1 cellular context compared by ENCODE assay signal in genomic region chr9:70413798-70414775, GRCh38.
TF ChIP-seq lines count a peak whose summit lies in the region.

Gene KLF9 (minus strand): TSS chr9:70414657. CDS start chr9:70413363, 1,294 bp downstream.

TF ChIP-seq in K562, 482 proteins besides CTCF, POLR2A, EP300 and RAD21 (continued from another document and continues in another):
- TF ChIP-seq ZBTB5 (IDR thresholded peaks at IDR 0.05) (no peak), ZNF717 (CRISPR knock-in tag; IDR thresholded peaks at IDR 0.05) (no peak), ZEB2 (IDR thresholded peaks at IDR 0.05) (no peak), U2AF1 (optimal IDR thresholded peaks at IDR 0.05; ENCODE audit: low read depth, low read length) (no peak), MAX (CRISPR knock-in tag; IDR thresholded peaks at IDR 0.05) (peak; percentile 98), EZH2 (IDR thresholded peaks at IDR 0.05; ENCODE audit: borderline replicate concordance, low read depth, low read length) (no peak), NCOA6 (IDR thresholded peaks at IDR 0.05) (peak; percentile 77), RCOR1 (IDR thresholded peaks at IDR 0.05; ENCODE audit: borderline replicate concordance in 1 of 2, low read depth in 2 of 2, low read length in 2 of 2) (no peak), PPARD (CRISPR knock-in tag; IDR thresholded peaks at IDR 0.05) (no peak), ZNF121 (CRISPR knock-in tag; conservative IDR thresholded peaks at IDR 0.05) (no peak), EWSR1 (IDR thresholded peaks at IDR 0.05; ENCODE audit: borderline replicate concordance, low read depth, partially characterized antibody) (no peak), SMAD1 (IDR thresholded peaks at IDR 0.05; ENCODE audit: low read depth, low read length, partially characterized antibody) (no peak), ZC3H4 (CRISPR knock-in tag; IDR thresholded peaks at IDR 0.05; ENCODE audit: borderline replicate concordance) (no peak; the same call in 1 of the 2 replicates), ZBED1 (IDR thresholded peaks at IDR 0.05) (no peak), STAG1 (CRISPR knock-in tag; IDR thresholded peaks at IDR 0.05; ENCODE audit: borderline replicate concordance) (no peak), GTF2A2 (tag; IDR thresholded peaks at IDR 0.05) (no peak), NFIX (CRISPR knock-in tag; IDR thresholded peaks at IDR 0.05; ENCODE audit: low read depth) (no peak), GABPB2 (CRISPR knock-in tag; conservative IDR thresholded peaks at IDR 0.05) (no peak), MTA1 (IDR thresholded peaks at IDR 0.05; ENCODE audit: borderline replicate concordance) (no peak), NFRKB (IDR thresholded peaks at IDR 0.05; ENCODE audit: low read depth) (0 out of 2 replicates have a peak, but pooled peaks have one; percentile 77), MLLT1 (IDR thresholded peaks at IDR 0.05) (peak; percentile 33 to 36; a peak in 1 of 4 replicates), TOE1 (IDR thresholded peaks at IDR 0.05; ENCODE audit: borderline replicate concordance) (peak; percentile 90), TOE1 (CRISPR knock-in tag; IDR thresholded peaks at IDR 0.05; ENCODE audit: borderline replicate concordance, low read depth) (0 out of 2 replicates have a peak, but pooled peaks have one; percentile 54), FOXA3 (CRISPR knock-in tag; conservative IDR thresholded peaks at IDR 0.05 in 1 of 2, IDR thresholded peaks at IDR 0.05 in 1 of 2) (peak; percentile 82 to 97), RBM25 (IDR thresholded peaks at IDR 0.05; ENCODE audit: low read depth, low read length, severe bottlenecking) (peak; percentile 67), ZNF398 (CRISPR knock-in tag; IDR thresholded peaks at IDR 0.05) (no peak), MAFF (IDR thresholded peaks at IDR 0.05; ENCODE audit: low read length) (no peak), ZNF224 (CRISPR knock-in tag; IDR thresholded peaks at IDR 0.05) (no peak), KDM5B (IDR thresholded peaks at IDR 0.05; ENCODE audit: insufficient replicate concordance, low read depth, low read length) (peak; percentile 39), ARHGAP35 (IDR thresholded peaks at IDR 0.05; ENCODE audit: partially characterized antibody) (no peak), RFX5 (IDR thresholded peaks at IDR 0.05; ENCODE audit: low read depth, low read length) (peak; percentile 81), TEAD4 (IDR thresholded peaks at IDR 0.05; ENCODE audit: low read length) (peak; percentile 20; the same call in 1 of the 2 replicates), TEAD4 (CRISPR knock-in tag; IDR thresholded peaks at IDR 0.05; ENCODE audit: borderline replicate concordance) (peak; percentile 76; the same call in 1 of the 2 replicates), RBM22 (IDR thresholded peaks at IDR 0.05; ENCODE audit: low read depth, low read length, poor library complexity, severe bottlenecking) (no peak), PATZ1 (CRISPR knock-in tag; IDR thresholded peaks at IDR 0.05; ENCODE audit: borderline replicate concordance) (no peak), ETV6 (IDR thresholded peaks at IDR 0.05; ENCODE audit: borderline replicate concordance in 1 of 2, low read depth in 2 of 2, low read length in 1 of 2) (no peak), ETV6 (CRISPR knock-in tag; IDR thresholded peaks at IDR 0.05; ENCODE audit: borderline replicate concordance) (peak; percentile 19; the same call in 1 of the 2 replicates), CBX8 (IDR thresholded peaks at IDR 0.05; ENCODE audit: borderline replicate concordance, extremely low read depth, low read depth, low read length, poor library complexity, severe bottlenecking) (no peak), PCBP1 (IDR thresholded peaks at IDR 0.05; ENCODE audit: low read depth, low read length, poor library complexity, severe bottlenecking) (no peak), USF2 (CRISPR knock-in tag; IDR thresholded peaks at IDR 0.05) (no peak), ARID3B (CRISPR knock-in tag; IDR thresholded peaks at IDR 0.05; ENCODE audit: borderline replicate concordance) (no peak)
- TF ChIP-seq, protein P1, sequence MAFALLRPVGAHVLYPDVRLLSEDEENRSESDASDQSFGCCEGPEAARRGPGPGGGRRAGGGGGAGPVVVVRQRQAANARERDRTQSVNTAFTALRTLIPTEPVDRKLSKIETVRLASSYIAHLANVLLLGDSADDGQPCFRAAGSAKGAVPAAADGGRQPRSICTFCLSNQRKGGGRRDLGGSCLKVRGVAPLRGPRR (CRISPR knock-in tag; IDR thresholded peaks at IDR 0.05): no peak
- TF ChIP-seq, protein P2, sequence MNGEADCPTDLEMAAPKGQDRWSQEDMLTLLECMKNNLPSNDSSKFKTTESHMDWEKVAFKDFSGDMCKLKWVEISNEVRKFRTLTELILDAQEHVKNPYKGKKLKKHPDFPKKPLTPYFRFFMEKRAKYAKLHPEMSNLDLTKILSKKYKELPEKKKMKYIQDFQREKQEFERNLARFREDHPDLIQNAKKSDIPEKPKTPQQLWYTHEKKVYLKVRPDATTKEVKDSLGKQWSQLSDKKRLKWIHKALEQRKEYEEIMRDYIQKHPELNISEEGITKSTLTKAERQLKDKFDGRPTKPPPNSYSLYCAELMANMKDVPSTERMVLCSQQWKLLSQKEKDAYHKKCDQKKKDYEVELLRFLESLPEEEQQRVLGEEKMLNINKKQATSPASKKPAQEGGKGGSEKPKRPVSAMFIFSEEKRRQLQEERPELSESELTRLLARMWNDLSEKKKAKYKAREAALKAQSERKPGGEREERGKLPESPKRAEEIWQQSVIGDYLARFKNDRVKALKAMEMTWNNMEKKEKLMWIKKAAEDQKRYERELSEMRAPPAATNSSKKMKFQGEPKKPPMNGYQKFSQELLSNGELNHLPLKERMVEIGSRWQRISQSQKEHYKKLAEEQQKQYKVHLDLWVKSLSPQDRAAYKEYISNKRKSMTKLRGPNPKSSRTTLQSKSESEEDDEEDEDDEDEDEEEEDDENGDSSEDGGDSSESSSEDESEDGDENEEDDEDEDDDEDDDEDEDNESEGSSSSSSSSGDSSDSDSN (IDR thresholded peaks at IDR 0.05; ENCODE audit: borderline replicate concordance in 1 of 2, low read depth in 2 of 2, low read length in 2 of 2): peak in 1 of 2 experiments; percentile 60; a peak in 1 of 4 replicates
- TF ChIP-seq, protein P3, sequence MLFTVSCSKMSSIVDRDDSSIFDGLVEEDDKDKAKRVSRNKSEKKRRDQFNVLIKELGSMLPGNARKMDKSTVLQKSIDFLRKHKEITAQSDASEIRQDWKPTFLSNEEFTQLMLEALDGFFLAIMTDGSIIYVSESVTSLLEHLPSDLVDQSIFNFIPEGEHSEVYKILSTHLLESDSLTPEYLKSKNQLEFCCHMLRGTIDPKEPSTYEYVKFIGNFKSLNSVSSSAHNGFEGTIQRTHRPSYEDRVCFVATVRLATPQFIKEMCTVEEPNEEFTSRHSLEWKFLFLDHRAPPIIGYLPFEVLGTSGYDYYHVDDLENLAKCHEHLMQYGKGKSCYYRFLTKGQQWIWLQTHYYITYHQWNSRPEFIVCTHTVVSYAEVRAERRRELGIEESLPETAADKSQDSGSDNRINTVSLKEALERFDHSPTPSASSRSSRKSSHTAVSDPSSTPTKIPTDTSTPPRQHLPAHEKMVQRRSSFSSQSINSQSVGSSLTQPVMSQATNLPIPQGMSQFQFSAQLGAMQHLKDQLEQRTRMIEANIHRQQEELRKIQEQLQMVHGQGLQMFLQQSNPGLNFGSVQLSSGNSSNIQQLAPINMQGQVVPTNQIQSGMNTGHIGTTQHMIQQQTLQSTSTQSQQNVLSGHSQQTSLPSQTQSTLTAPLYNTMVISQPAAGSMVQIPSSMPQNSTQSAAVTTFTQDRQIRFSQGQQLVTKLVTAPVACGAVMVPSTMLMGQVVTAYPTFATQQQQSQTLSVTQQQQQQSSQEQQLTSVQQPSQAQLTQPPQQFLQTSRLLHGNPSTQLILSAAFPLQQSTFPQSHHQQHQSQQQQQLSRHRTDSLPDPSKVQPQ (CRISPR knock-in tag; IDR thresholded peaks at IDR 0.05; ENCODE audit: borderline replicate concordance): no peak
